Comparison of ENCODE assay signal across 7 cellular contexts in the genomic region with DNA sequence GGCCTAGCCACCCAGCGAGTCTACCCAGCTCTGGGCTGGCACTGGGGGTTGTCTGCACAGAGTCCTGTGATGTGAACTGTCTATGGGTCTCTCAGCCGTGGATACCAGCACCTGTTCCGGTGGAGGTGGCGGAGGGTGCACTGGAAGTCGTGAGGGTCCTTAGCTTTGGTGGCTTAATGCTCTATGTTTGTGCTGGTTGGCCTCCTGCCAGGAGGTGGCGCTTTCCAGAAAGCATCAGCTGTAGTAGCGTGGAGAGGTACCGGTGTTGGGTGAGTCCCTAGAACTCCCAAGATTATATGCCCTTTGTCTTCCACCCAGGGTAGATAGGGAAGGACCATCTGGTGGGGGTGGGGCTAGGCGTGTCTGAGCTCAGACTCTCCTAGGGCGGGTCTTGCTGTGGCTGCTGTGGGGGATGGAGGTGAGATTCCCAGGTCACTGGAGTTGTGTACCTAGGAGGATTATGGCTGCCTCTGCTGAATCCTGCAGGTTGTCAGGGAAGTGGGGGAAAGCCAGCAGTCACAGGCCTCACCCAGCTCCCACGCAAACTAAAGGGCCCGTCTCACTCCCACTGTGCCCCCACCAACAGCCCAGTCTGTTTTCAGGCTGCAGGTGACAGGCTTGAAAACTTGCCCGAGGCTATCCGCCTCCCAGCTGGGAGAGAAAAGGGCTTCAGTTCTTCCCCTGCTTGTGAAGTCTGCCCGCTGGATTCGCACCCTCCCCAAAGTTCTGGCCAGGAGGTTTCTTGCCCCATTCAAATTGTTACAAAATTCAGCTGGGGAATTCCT. TPM values are rescaled to one million over a fixed set of nuclear protein-coding genes. Genes with fewer than 3 reads are reported as not detected.
DNase-seq lines count a peak whose midpoint lies in the region; ATAC-seq and TF ChIP-seq lines count a peak whose summit lies in the region.
"Not testable (repeated sequence)": the region's sequence is repeated elsewhere in the genome, so short reads cannot be mapped to it uniquely, and the experiment has no call there.

No MANE protein-coding gene starts in this region.

- not testable (repeated sequence) for H3K36me3 Mint-ChIP-seq in activated naive CD8-positive, alpha-beta T cell treated with anti-CD3 and anti-CD28 coated beads, Interleukin-2, amount 10 ng/mL, durations not matched to agents 7 days and 5 days

- not testable (repeated sequence) for H3K9ac ChIP-seq in iPS-15b (ENCODE audit: low read depth, low read length)

- POLR2A ChIA-PET in activated naive CD8-positive, alpha-beta T cell treated with anti-CD3 and anti-CD28 coated beads, Interleukin-2, amount 10 ng/mL, durations not matched to agents 7 days and 5 days (lab: Charles Lee): not testable (repeated sequence)

- ATAC-seq in activated naive CD8-positive, alpha-beta T cell treated with anti-CD3 and anti-CD28 coated beads, Interleukin-2, amount 10 ng/mL, durations not matched to agents 7 days and 5 days (ENCODE audit: low read depth): not testable (repeated sequence)

- not testable (repeated sequence) for H3K9me3 ChIP-seq in iPS-15b (ENCODE audit: control insufficient read depth, insufficient read depth, low read length)

- TF ChIP-seq CTCF in GM12873 (IDR thresholded peaks at IDR 0.05; ENCODE audit: insufficient read depth, low read depth, low read length, missing control alignments): peak; percentile 75

- not testable (repeated sequence) for H3K4me1 Mint-ChIP-seq in activated naive CD8-positive, alpha-beta T cell treated with anti-CD3 and anti-CD28 coated beads, Interleukin-2, amount 10 ng/mL, durations not matched to agents 7 days and 5 days

- H3K4me3 ChIP-seq in iPS-15b (ENCODE audit: low read depth, low read length): peak overlapping the region; percentile 39

- peak overlapping the region; percentile 60 for H3K4me3 Mint-ChIP-seq in activated naive CD8-positive, alpha-beta T cell treated with anti-CD3 and anti-CD28 coated beads, Interleukin-2, amount 10 ng/mL, durations not matched to agents 7 days and 5 days

- not testable (repeated sequence) for H3K9me3 Mint-ChIP-seq in activated naive CD8-positive, alpha-beta T cell treated with anti-CD3 and anti-CD28 coated beads, Interleukin-2, amount 10 ng/mL, durations not matched to agents 7 days and 5 days

- H3K27me3 Mint-ChIP-seq in activated naive CD8-positive, alpha-beta T cell treated with anti-CD3 and anti-CD28 coated beads, Interleukin-2, amount 10 ng/mL, durations not matched to agents 7 days and 5 days: peaks cover 34% of the 10 kb centered on the region

- peaks cover 14% of the 10 kb centered on the region for H3K27me3 ChIP-seq in iPS-15b (ENCODE audit: control insufficient read depth, insufficient read depth, low read length)

- DNase-seq in NCI-H1092 treated with DMSO at 0.1 percent for 48 hours (lab: John Stamatoyannopoulos, UW) (peak; percentile 26), RPMI7951 (ENCODE audit: low read depth) (peak; percentile 18)
- DNase-seq in activated CD4-positive, alpha-beta T cell treated with anti-CD3 and anti-CD28 coated beads, Interleukin-2, amount 50 U/mL, for 1 hour: peak; percentile 43
- peak; percentile 55 for DNase-seq in activated naive CD8-positive, alpha-beta T cell treated with anti-CD3 and anti-CD28 coated beads, Interleukin-2, amount 10 ng/mL, durations not matched to agents 7 days and 5 days
- DNase-seq in stimulated activated CD4-positive, alpha-beta T cell treated with anti-CD3 and anti-CD28 coated beads, Interleukin-12 subunit alpha, Interleukin-12 subunit beta, amount 100 ng/mL, for 48 hours (ENCODE audit: low read depth in 2 of 3, low spot score in 1 of 3): peak; percentile 33 to 36 (median 33)

- H3K36me3 ChIP-seq in iPS-15b (ENCODE audit: control insufficient read depth, insufficient read depth, low read length): not testable (repeated sequence)

- H3K4me1 ChIP-seq in iPS-15b (ENCODE audit: control insufficient read depth, insufficient read depth, low read length): not testable (repeated sequence)

- not testable (repeated sequence) for H3K27ac Mint-ChIP-seq in activated naive CD8-positive, alpha-beta T cell treated with anti-CD3 and anti-CD28 coated beads, Interleukin-2, amount 10 ng/mL, durations not matched to agents 7 days and 5 days

RNA-seq across cellular contexts. Expression of gene PRND, which starts 37.6 kb away (rescaled TPM):
- total RNA-seq in RPMI7951 (2014; rRNA removed; shearing (Covaris generic)): under 0.01 and 0.10 TPM in 2 replicates
- not detected for total RNA-seq in activated naive CD8-positive, alpha-beta T cell treated with anti-CD3 and anti-CD28 coated beads, Interleukin-2, amount 10 ng/mL, durations not matched to agents 7 days and 5 days
